29 cellular contexts compared by ENCODE assay signal in genomic region chr11:133661867-133662266, GRCh38.
"Had no signal": no experiment of that assay in that cellular context is flagged by ENCODE, and none has a peak within 500 bp of the region (broad histone marks: within the 10 kb centered on the region; RNA-seq: fewer than 3 reads in every experiment).

No MANE protein-coding gene starts in this region.

- H3K27ac Mint-ChIP-seq: immature natural killer cell; mesothelial cell of epicardium; naive B cell; natural killer cell; nephron progenitor cell; neural progenitor cell; stimulated activated memory B cell treated with anti-CD40 and anti-IgM and Interleukin-4, amounts not matched to agents 10 μg/mL and 1 μg/mL and 100 μg/mL, for 72 hours had no signal

- H3K79me2 ChIP-seq: parathyroid adenoma had no signal

- H3K9me3 ChIP-seq: lower lobe of right lung, neutrophil, psoas muscle, right atrium auricular region, right lobe of liver, vagina had no signal

- H3K4me1 ChIP-seq: left lung, lower lobe of right lung, parathyroid adenoma, psoas muscle, right atrium auricular region, right lobe of liver, tibial nerve, upper lobe of left lung, vagina had no signal

- H3K4me2 ChIP-seq: neural progenitor cell, smooth muscle cell had no signal

- H3K4me1 Mint-ChIP-seq: immature natural killer cell; mesothelial cell of epicardium; naive B cell; natural killer cell; stimulated activated memory B cell treated with anti-CD40 and anti-IgM and Interleukin-4, amounts not matched to agents 10 μg/mL and 1 μg/mL and 100 μg/mL, for 72 hours; stimulated activated naive CD8-positive, alpha-beta T cell treated with anti-CD3 and anti-CD28 coated beads, Interleukin-15, amount 100 ng/mL, for 72 hours had no signal

- H3K36me3 Mint-ChIP-seq: immature natural killer cell; mesothelial cell of epicardium; naive B cell; natural killer cell; neural progenitor cell; stimulated activated memory B cell treated with anti-CD40 and anti-IgM and Interleukin-4, amounts not matched to agents 10 μg/mL and 1 μg/mL and 100 μg/mL, for 72 hours had no signal

- H3K9ac ChIP-seq: neural progenitor cell, parathyroid adenoma had no signal

- ATAC-seq: left colon; left lung; lower lobe of right lung; natural killer cell; psoas muscle; right lobe of liver; stimulated activated memory B cell treated with anti-CD40 and anti-IgM and Interleukin-4, amounts not matched to agents 10 μg/mL and 1 μg/mL and 100 μg/mL, for 72 hours; stimulated activated naive CD8-positive, alpha-beta T cell treated with anti-CD3 and anti-CD28 coated beads, Interleukin-15, amount 100 ng/mL, for 72 hours had no signal

- H3K4me3 Mint-ChIP-seq: immature natural killer cell; mesothelial cell of epicardium; naive B cell; natural killer cell; nephron progenitor cell; neural progenitor cell; stimulated activated memory B cell treated with anti-CD40 and anti-IgM and Interleukin-4, amounts not matched to agents 10 μg/mL and 1 μg/mL and 100 μg/mL, for 72 hours; stimulated activated naive CD8-positive, alpha-beta T cell treated with anti-CD3 and anti-CD28 coated beads, Interleukin-15, amount 100 ng/mL, for 72 hours had no signal

- H2AFZ ChIP-seq: neural progenitor cell, parathyroid adenoma had no signal

- H3K27me3 ChIP-seq: left lung, neural progenitor cell, neutrophil, right atrium auricular region, right lobe of liver, tibial nerve, upper lobe of left lung, vagina had no signal

- H3K9me3 Mint-ChIP-seq: natural killer cell, neural progenitor cell had no signal

- H3K27ac ChIP-seq: left lung, lower lobe of right lung, neural progenitor cell, neutrophil, parathyroid adenoma, psoas muscle, right atrium auricular region, right lobe of liver, tibial nerve, upper lobe of left lung, vagina had no signal

- H3K27me3 Mint-ChIP-seq: naive B cell; stimulated activated memory B cell treated with anti-CD40 and anti-IgM and Interleukin-4, amounts not matched to agents 10 μg/mL and 1 μg/mL and 100 μg/mL, for 72 hours had no signal

- DNase-seq: immature natural killer cell; kidney; left colon; left lung; lower lobe of right lung; mammary epithelial cell; mesendoderm; naive B cell; natural killer cell; nephron progenitor cell; occipital lobe; psoas muscle; right lobe of liver; stimulated activated CD4-positive, alpha-beta T cell treated with anti-CD3 and anti-CD28 coated beads, Interleukin-1b, Interleukin-23, amount 100 ng/mL, for 48 hours; stimulated activated CD4-positive, alpha-beta T cell treated with anti-CD3 and anti-CD28 coated beads, Interleukin-2, amount 100 ng/mL, for 48 hours; stimulated activated CD4-positive, alpha-beta T cell treated with anti-CD3 and anti-CD28 coated beads, Interleukin-4, amount 100 ng/mL, for 4 hours; stimulated activated CD8-positive, alpha-beta memory T cell treated with anti-CD3 and anti-CD28 coated beads, Interleukin-4, amount 100 ng/mL, for 48 hours; stimulated activated naive CD4-positive, alpha-beta T cell treated with Interleukin-2 at 50 U/mL for 16 hours; stimulated activated naive CD8-positive, alpha-beta T cell treated with anti-CD3 and anti-CD28 coated beads, Interleukin-15, amount 100 ng/mL, for 72 hours; upper lobe of left lung had no signal
